Comparison of ENCODE assay signal across 20 cellular contexts in the genomic region with DNA sequence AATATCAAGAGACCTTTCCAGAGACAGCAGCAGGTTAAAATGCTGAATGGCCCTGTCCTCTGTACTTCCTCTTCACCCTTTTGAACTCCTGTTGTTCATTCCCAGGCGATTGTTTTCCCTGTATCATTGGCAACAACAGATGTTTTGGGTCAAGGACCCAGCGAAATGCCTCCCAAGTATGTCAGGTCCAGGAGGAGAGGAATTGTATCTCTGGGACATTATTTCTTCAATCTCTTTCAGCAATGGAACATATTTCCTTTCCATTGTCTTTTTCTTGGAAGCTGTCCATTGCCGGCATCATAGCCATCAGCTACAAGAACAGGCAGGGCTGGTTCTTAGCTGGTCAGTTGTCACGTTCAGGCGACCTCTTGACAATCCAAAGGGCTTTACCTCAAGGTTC.
A peak's percentile ranks its signal among the peaks of the same experiment; 100 is the strongest.
DNase-seq lines count a peak whose midpoint lies in the region; ATAC-seq and TF ChIP-seq lines count a peak whose summit lies in the region.
"Had no signal": no experiment of that assay in that cellular context is flagged by ENCODE, and none has a peak within 500 bp of the region (broad histone marks: within the 10 kb centered on the region; RNA-seq: fewer than 3 reads in every experiment).

No MANE protein-coding gene starts in this region.

- H3K27ac ChIP-seq in coronary artery (peak overlapping the region; percentile 87 to 91), right lobe of liver (no peak overlapping the region), smooth muscle cell (ENCODE audit: low read depth) (peak overlapping the region; percentile 49)
- H3K27ac ChIP-seq: lower lobe of right lung, psoas muscle had no signal

- H4K20me1 ChIP-seq in smooth muscle cell (ENCODE audit: low read depth) = no peaks in the 10 kb centered on the region

- H3K36me3 ChIP-seq in right lobe of liver = no peaks in the 10 kb centered on the region
- no peaks in the 10 kb centered on the region for H3K36me3 ChIP-seq in smooth muscle cell (ENCODE audit: low read depth)

- TF ChIP-seq POLR2A in right lobe of liver (IDR thresholded peaks at IDR 0.05) = no peak

- no peak overlapping the region for H2AFZ ChIP-seq in smooth muscle cell (ENCODE audit: low read depth)

- intact Hi-C loops in right lobe of liver (cut with DNase I) = no loop called here

- TF ChIP-seq CTCF in coronary artery (IDR thresholded peaks at IDR 0.05) = no peak
- TF ChIP-seq CTCF in right lobe of liver (IDR thresholded peaks at IDR 0.05) = no peak
- no peak for TF ChIP-seq CTCF in smooth muscle cell (IDR thresholded peaks at IDR 0.05; ENCODE audit: borderline replicate concordance, insufficient read depth, poor library complexity, severe bottlenecking)

- ATAC-seq in right lobe of liver (peak; percentile 40 to 59 (median 56)), HG02884 (IDR thresholded peaks at IDR 0.05; ENCODE audit: unreplicated experiment) (no peak)
- ATAC-seq: lower lobe of right lung; naive thymus-derived CD8-positive, alpha-beta T cell; psoas muscle had no signal

- peaks cover 12% of the 10 kb centered on the region for H3F3A ChIP-seq in smooth muscle cell (ENCODE audit: low read depth)

- no peak overlapping the region for H3K9ac ChIP-seq in smooth muscle cell (ENCODE audit: low read depth)

- H3K4me1 ChIP-seq in right lobe of liver (no peaks in the 10 kb centered on the region), smooth muscle cell (ENCODE audit: low read depth) (no peaks in the 10 kb centered on the region)
- H3K4me1 ChIP-seq: psoas muscle had no signal

- H3K9me3 ChIP-seq in right lobe of liver (no peaks in the 10 kb centered on the region), smooth muscle cell (replicated peaks; ENCODE audit: low read depth) (no peaks in the 10 kb centered on the region)
- H3K9me3 ChIP-seq: heart right ventricle, lower lobe of right lung, psoas muscle, tibial nerve had no signal

- no peak overlapping the region for H3K4me3 ChIP-seq in coronary artery
- H3K4me3 ChIP-seq in right lobe of liver = no peak overlapping the region
- H3K4me3 ChIP-seq in smooth muscle cell = no peak overlapping the region
- H3K4me3 ChIP-seq: heart right ventricle, lower lobe of right lung, psoas muscle, tibial nerve had no signal

- DNase-seq in M059J (ENCODE audit: low read depth) = peak; percentile 20
- DNase-seq in coronary artery (ENCODE audit: low spot score) = no peak
- DNase-seq in right lobe of liver = no peak
- no peak for DNase-seq in smooth muscle cell (lab: John Stamatoyannopoulos, UW; ENCODE audit: unreplicated experiment)
- DNase-seq in NCI-H446 (lab: John Stamatoyannopoulos, UW) = no peak
- no peak for DNase-seq in NCI-H69 (lab: John Stamatoyannopoulos, UW)
- DNase-seq in AG08395 (ENCODE audit: low spot score) = no peak
- DNase-seq: activated CD4-positive, alpha-beta T cell treated with anti-CD3 and anti-CD28 coated beads for 48 hours; activated CD8-positive, alpha-beta memory T cell treated with anti-CD3 and anti-CD28 coated beads, Interleukin-2, amount 50 U/mL, for 4 hours; CD8-positive, alpha-beta memory T cell; effector CD8-positive, alpha-beta T cell; heart right ventricle; immature natural killer cell; lower lobe of right lung; naive thymus-derived CD8-positive, alpha-beta T cell; NCI-H1105; psoas muscle; Right ventricle myocardium superior had no signal

- 72% methylated on average over 4 of the region's 5 CpGs for WGBS in right lobe of liver (ENCODE audit: insufficient coverage, low coverage, low lambda C conversion rate, missing lambda C conversion rate)
- 86% methylated on average over 5 of the region's 5 CpGs for WGBS in smooth muscle cell (ENCODE audit: low lambda C conversion rate)

- no peaks in the 10 kb centered on the region for H3K79me2 ChIP-seq in smooth muscle cell (ENCODE audit: low read depth)

- H3K27me3 ChIP-seq in right lobe of liver (no peaks in the 10 kb centered on the region), smooth muscle cell (ENCODE audit: low read depth) (no peaks in the 10 kb centered on the region)
- H3K27me3 ChIP-seq: tibial nerve had no signal

- no peak overlapping the region for H3K4me2 ChIP-seq in smooth muscle cell

Comparison
In these comparisons a context has a peak if more than half of its experiments do, and no peak if none do; other contexts are left out.
1. H3K27ac ChIP-seq: peak in coronary artery (2 of 2) and smooth muscle cell (single experiment); none in right lobe of liver (0 of 3).